10 cellular contexts compared by ENCODE assay signal in the genomic region with DNA sequence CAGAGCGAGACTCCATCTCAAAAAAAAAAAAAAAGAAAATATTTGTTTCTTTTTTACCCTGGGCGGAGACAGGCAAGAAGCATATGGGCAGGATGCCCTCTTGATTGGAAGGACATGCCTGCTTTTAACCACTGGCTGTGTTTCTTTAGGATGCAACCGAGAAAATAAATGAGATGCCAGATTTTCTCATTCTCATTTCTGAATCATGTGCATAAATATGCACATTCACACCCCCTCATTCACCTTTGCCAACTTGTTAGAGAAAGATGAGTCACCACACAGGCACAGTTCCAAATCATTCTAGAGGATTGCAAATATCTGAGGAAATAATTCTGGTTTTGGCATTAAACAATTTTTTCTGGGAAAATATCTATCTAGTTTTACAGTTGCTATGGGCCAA. TPM values are rescaled to one million over a fixed set of nuclear protein-coding genes. Genes with fewer than 3 reads are reported as not detected.
DNase-seq lines count a peak whose midpoint lies in the region; ATAC-seq, FAIRE-seq and TF ChIP-seq lines count a peak whose summit lies in the region.
"Had no signal": no experiment of that assay in that cellular context is flagged by ENCODE, and none has a peak within 500 bp of the region (broad histone marks: within the 10 kb centered on the region; RNA-seq: fewer than 3 reads in every experiment).

No MANE protein-coding gene starts in this region.

- peaks cover 7% of the 10 kb centered on the region for H3K4me1 Mint-ChIP-seq in astrocyte (ENCODE audit: low read depth, unreplicated experiment)
- H3K4me1 Mint-ChIP-seq in activated CD4-positive, alpha-beta T cell treated with anti-CD3 and anti-CD28 coated beads, Interleukin-2, amount 10 ng/mL, durations not matched to agents 24 days and 14 days: peaks cover 11% of the 10 kb centered on the region

- H3K4me1 ChIP-seq in astrocyte (ENCODE audit: insufficient read depth, low read length) (peaks cover 14% of the 10 kb centered on the region), hepatocyte (ENCODE audit: insufficient read depth) (peaks cover 12% of the 10 kb centered on the region)

- no peaks in the 10 kb centered on the region for H3K9me2 ChIP-seq in hepatocyte (replicated peaks; ENCODE audit: insufficient read depth)

- no peaks in the 10 kb centered on the region for H3K9me3 ChIP-seq in astrocyte (ENCODE audit: insufficient read depth, low read depth, low read length)
- no peaks in the 10 kb centered on the region for H3K9me3 ChIP-seq in hepatocyte (ENCODE audit: low read depth)
- H3K9me3 ChIP-seq: BLaER1 treated with 17β-estradiol and CSF1 and Interleukin-3, amounts not matched to agents 10 nM and 100 nM had no signal

- no peak overlapping the region for H3K4me3 Mint-ChIP-seq in astrocyte (ENCODE audit: unreplicated experiment)
- no peak overlapping the region for H3K4me3 Mint-ChIP-seq in activated CD4-positive, alpha-beta T cell treated with anti-CD3 and anti-CD28 coated beads, Interleukin-2, amount 10 ng/mL, durations not matched to agents 24 days and 14 days

- H3K27me3 Mint-ChIP-seq in astrocyte (ENCODE audit: low read depth, unreplicated experiment): no peaks in the 10 kb centered on the region
- H3K27me3 Mint-ChIP-seq in activated CD4-positive, alpha-beta T cell treated with anti-CD3 and anti-CD28 coated beads, Interleukin-2, amount 10 ng/mL, durations not matched to agents 24 days and 14 days: no peaks in the 10 kb centered on the region

- H4K20me1 ChIP-seq in astrocyte (ENCODE audit: insufficient read depth, low read length) (no peaks in the 10 kb centered on the region), hepatocyte (ENCODE audit: insufficient read depth, poor library complexity, severe bottlenecking) (no peaks in the 10 kb centered on the region)
- H4K20me1 ChIP-seq: BLaER1 treated with 17β-estradiol and CSF1 and Interleukin-3, amounts not matched to agents 10 nM and 100 nM had no signal

- H3K4me2 ChIP-seq in astrocyte (ENCODE audit: low read length) (peak overlapping the region; percentile 1), hepatocyte (no peak overlapping the region)

- TF ChIP-seq CTCF in astrocyte (IDR thresholded peaks at IDR 0.05; ENCODE audit: insufficient read depth, low read depth, low read length): no peak
- TF ChIP-seq CTCF in hepatocyte (IDR thresholded peaks at IDR 0.05; ENCODE audit: poor library complexity): no peak

- DNase-seq in SIG-M5 treated with dmso at 0.1 percent for 504 hours (lab: John Stamatoyannopoulos, UW; ENCODE audit: unreplicated experiment) (peak; percentile 18), SIG-M5 (lab: John Stamatoyannopoulos, UW) (no peak), astrocyte (ENCODE audit: low read depth) (peak; percentile 98), hepatocyte (ENCODE audit: low spot score) (peak; percentile 56), ureter (ENCODE audit: low spot score) (peak; percentile 67), HuH-7.5 (ENCODE audit: low spot score) (no peak)
- DNase-seq in activated CD4-positive, alpha-beta T cell treated with anti-CD3 and anti-CD28 coated beads, Interleukin-2, amount 10 ng/mL, durations not matched to agents 24 days and 14 days: no peak

- no peaks in the 10 kb centered on the region for H3K36me3 Mint-ChIP-seq in astrocyte (ENCODE audit: low read depth, unreplicated experiment)
- no peaks in the 10 kb centered on the region for H3K36me3 Mint-ChIP-seq in activated CD4-positive, alpha-beta T cell treated with anti-CD3 and anti-CD28 coated beads, Interleukin-2, amount 10 ng/mL, durations not matched to agents 24 days and 14 days (ENCODE audit: low read depth)

- no peak for ATAC-seq in GM19023 (IDR thresholded peaks at IDR 0.05; ENCODE audit: unreplicated experiment)

- H3K9ac ChIP-seq in astrocyte (ENCODE audit: low read length): no peak overlapping the region
- H3K9ac ChIP-seq: BLaER1 treated with 17β-estradiol and CSF1 and Interleukin-3, amounts not matched to agents 10 nM and 100 nM had no signal

- intact Hi-C loops in activated CD4-positive, alpha-beta T cell treated with anti-CD3 and anti-CD28 coated beads, Interleukin-2, amount 10 ng/mL, durations not matched to agents 24 days and 14 days (cut with micrococcal nuclease): no loop called here

- no peak overlapping the region for H2AFZ ChIP-seq in astrocyte (ENCODE audit: low read depth, low read length)
- H2AFZ ChIP-seq in hepatocyte: no peak overlapping the region

- peak; percentile 60 for FAIRE-seq in astrocyte (lab: Jason Lieb, UNC)

- H3K36me3 ChIP-seq in astrocyte (ENCODE audit: insufficient read depth, low read length) (no peaks in the 10 kb centered on the region), hepatocyte (replicated peaks; ENCODE audit: insufficient read depth, low read depth) (no peaks in the 10 kb centered on the region)
- H3K36me3 ChIP-seq: BLaER1 treated with 17β-estradiol and CSF1 and Interleukin-3, amounts not matched to agents 10 nM and 100 nM had no signal

- H3K27ac Mint-ChIP-seq in astrocyte (ENCODE audit: unreplicated experiment): no peak overlapping the region
- no peak overlapping the region for H3K27ac Mint-ChIP-seq in activated CD4-positive, alpha-beta T cell treated with anti-CD3 and anti-CD28 coated beads, Interleukin-2, amount 10 ng/mL, durations not matched to agents 24 days and 14 days

- no peak overlapping the region for H3K4me3 ChIP-seq in astrocyte (ENCODE audit: insufficient read depth, low read depth, low read length)
- no peak overlapping the region for H3K4me3 ChIP-seq in hepatocyte
- H3K4me3 ChIP-seq: BLaER1 treated with 17β-estradiol and CSF1 and Interleukin-3, amounts not matched to agents 10 nM and 100 nM; dorsolateral prefrontal cortex had no signal

- WGBS in hepatocyte (ENCODE audit: low lambda C conversion rate, missing lambda C conversion rate): 96% methylated on average over 3 of the region's 3 CpGs

- no peaks in the 10 kb centered on the region for H3K9me3 Mint-ChIP-seq in astrocyte (ENCODE audit: unreplicated experiment)
- no peaks in the 10 kb centered on the region for H3K9me3 Mint-ChIP-seq in activated CD4-positive, alpha-beta T cell treated with anti-CD3 and anti-CD28 coated beads, Interleukin-2, amount 10 ng/mL, durations not matched to agents 24 days and 14 days

- H3K79me2 ChIP-seq in astrocyte (ENCODE audit: insufficient read depth, low read length) (no peaks in the 10 kb centered on the region), hepatocyte (peaks cover 3% of the 10 kb centered on the region)

- H3K27ac ChIP-seq in astrocyte (ENCODE audit: low read depth, low read length) (peak overlapping the region; percentile 56), hepatocyte (peak overlapping the region; percentile 68)
- H3K27ac ChIP-seq: BLaER1 treated with 17β-estradiol and CSF1 and Interleukin-3, amounts not matched to agents 10 nM and 100 nM had no signal

- H3K27me3 ChIP-seq in astrocyte (ENCODE audit: insufficient read depth, low read length): no peaks in the 10 kb centered on the region
- H3K27me3 ChIP-seq in hepatocyte: no peaks in the 10 kb centered on the region
- H3K27me3 ChIP-seq: BLaER1 treated with 17β-estradiol and CSF1 and Interleukin-3, amounts not matched to agents 10 nM and 100 nM; dorsolateral prefrontal cortex had no signal

RNA-seq across cellular contexts. Expression of gene LIPH, which starts 3.3 kb away (rescaled TPM):
- total RNA-seq in astrocyte (6.4 and 9.0 TPM in 2 replicates), hepatocyte (10.7 and 442 TPM in 2 replicates), ureter (16.7 TPM)
- 4.9 and 7.5 TPM in 2 replicates for polyA plus RNA-seq in hepatocyte
- not detected in 2 replicates for total RNA-seq in activated CD4-positive, alpha-beta T cell treated with anti-CD3 and anti-CD28 coated beads, Interleukin-2, amount 10 ng/mL, durations not matched to agents 24 days and 14 days

RNA-seq across cellular contexts. Expression of gene SENP2, which starts 37.0 kb away (rescaled TPM):
- total RNA-seq in astrocyte (43.6 and 44.1 TPM in 2 replicates), hepatocyte (34.8 and 35.2 TPM in 2 replicates), ureter (51.8 TPM)
- 18.0 and 29.3 TPM in 2 replicates for polyA plus RNA-seq in hepatocyte
- 37.8 and 41.9 TPM in 2 replicates for total RNA-seq in activated CD4-positive, alpha-beta T cell treated with anti-CD3 and anti-CD28 coated beads, Interleukin-2, amount 10 ng/mL, durations not matched to agents 24 days and 14 days

RNA-seq across cellular contexts. Expression of gene TMEM41A, which starts 50.3 kb away (rescaled TPM):
- total RNA-seq in astrocyte (21.5 and 22.7 TPM in 2 replicates), hepatocyte (43.4 and 44.2 TPM in 2 replicates), ureter (31.9 TPM)
- 54.3 and 62.4 TPM in 2 replicates for polyA plus RNA-seq in hepatocyte
- 25.4 and 25.8 TPM in 2 replicates for total RNA-seq in activated CD4-positive, alpha-beta T cell treated with anti-CD3 and anti-CD28 coated beads, Interleukin-2, amount 10 ng/mL, durations not matched to agents 24 days and 14 days

Comparison
In these comparisons a context has a peak if more than half of its experiments do, and no peak if none do; other contexts are left out.
1. DNase-seq: peak in SIG-M5 treated with dmso at 0.1 percent for 504 hours (single experiment), astrocyte (single experiment), hepatocyte (single experiment) and ureter (single experiment); none in SIG-M5 (single experiment), HuH-7.5 (single experiment) and activated CD4-positive, alpha-beta T cell treated with anti-CD3 and anti-CD28 coated beads, Interleukin-2, amount 10 ng/mL, durations not matched to agents 24 days and 14 days (single experiment).